ENCODE assay signal across 10 cellular contexts in the genomic region with DNA sequence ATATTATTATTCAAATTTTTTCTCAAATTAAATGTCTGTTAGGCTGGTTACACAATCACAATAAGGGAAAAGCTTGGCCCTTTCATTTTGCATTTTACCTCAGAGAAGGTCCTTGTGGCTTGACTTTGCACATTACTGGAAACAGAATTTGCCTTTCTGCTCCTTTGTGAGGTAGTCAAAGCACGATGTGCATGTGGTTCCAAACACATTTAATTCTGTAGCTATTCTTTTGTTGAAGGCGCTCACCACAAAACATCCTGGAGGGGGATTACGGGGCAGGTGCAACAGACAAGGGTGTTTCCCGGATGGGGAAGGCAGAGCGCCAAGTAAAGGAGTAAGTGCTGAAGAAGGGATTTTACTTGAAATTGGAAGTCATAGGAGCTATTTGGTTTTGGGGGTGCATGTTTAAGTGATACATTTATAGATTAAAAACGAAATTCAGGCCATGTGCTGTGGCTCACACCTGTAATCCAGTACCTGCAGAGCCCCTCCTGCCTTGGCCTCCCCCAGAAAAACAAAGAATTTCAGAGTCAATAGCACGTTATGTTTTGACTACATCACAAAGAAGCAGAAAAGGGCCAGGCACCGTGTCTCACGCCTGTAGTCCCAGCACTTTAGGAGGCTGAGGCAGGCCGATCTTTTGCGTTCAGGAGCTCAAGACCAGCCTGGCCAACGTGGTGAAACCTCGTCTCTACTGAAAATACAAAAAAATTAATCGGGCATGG. TPM values are rescaled to one million over a fixed set of nuclear protein-coding genes. Genes with fewer than 3 reads are reported as not detected.
DNase-seq lines count a peak whose midpoint lies in the region; ATAC-seq, FAIRE-seq and TF ChIP-seq lines count a peak whose summit lies in the region.
"Had no signal": no experiment of that assay in that cellular context is flagged by ENCODE, and none has a peak within 500 bp of the region (broad histone marks: within the 10 kb centered on the region; RNA-seq: fewer than 3 reads in every experiment).

No MANE protein-coding gene starts in this region.

- H3K27ac ChIP-seq in MM.1S (ENCODE audit: low read length) (peak overlapping the region; percentile 68), SK-N-SH (ENCODE audit: low read depth in 2 of 2, low read length in 1 of 2) (no peak overlapping the region), pancreas (no peak overlapping the region), mesendoderm (ENCODE audit: low read depth, low read length) (no peak overlapping the region)

- H3K27me3 ChIP-seq in MM.1S (replicated peaks; ENCODE audit: insufficient read depth, low read length) (no peaks in the 10 kb centered on the region), SK-N-SH (ENCODE audit: insufficient read depth) (no peaks in the 10 kb centered on the region), MG63 (no peaks in the 10 kb centered on the region), pancreas (no peaks in the 10 kb centered on the region), mesendoderm (ENCODE audit: insufficient read depth, low read length, poor library complexity) (no peaks in the 10 kb centered on the region)

- no peak overlapping the region for H3K18ac ChIP-seq in mesendoderm (ENCODE audit: low read length)

- TF ChIP-seq CTCF in MM.1S (IDR thresholded peaks at IDR 0.05; ENCODE audit: low read length) (no peak), SK-N-SH (IDR thresholded peaks at IDR 0.05) (no peak), pancreas (IDR thresholded peaks at IDR 0.05) (no peak)

- H3K4me2 ChIP-seq in MM.1S (ENCODE audit: low read depth, low read length) (peak overlapping the region; percentile 53; the same call in 1 of the 2 replicates), SK-N-SH (no peak overlapping the region), mesendoderm (ENCODE audit: low read length) (no peak overlapping the region)

- H3K79me1 ChIP-seq in mesendoderm (ENCODE audit: low read length) = no peaks in the 10 kb centered on the region

- H3F3A ChIP-seq in MM.1S (ENCODE audit: insufficient read depth, low read length) (peaks cover 16% of the 10 kb centered on the region), SK-N-SH (replicated peaks; ENCODE audit: insufficient read depth) (no peaks in the 10 kb centered on the region)

- 75% methylated on average over 14 of the region's 14 CpGs for WGBS in SK-N-SH (ENCODE audit: low lambda C conversion rate)
- 68 to 70% methylated on average over 14 of the region's 14 CpGs for WGBS in pancreas, 2 donors
- WGBS in mesendoderm (ENCODE audit: extremely low coverage, insufficient coverage, low lambda C conversion rate) = no CpG with 5 or more reads among the region's 14 CpGs

- ATAC-seq in GM18498 (IDR thresholded peaks at IDR 0.05; ENCODE audit: unreplicated experiment) (peak; percentile 61), GM21447 (IDR thresholded peaks at IDR 0.05; ENCODE audit: unreplicated experiment) (peak; percentile 67), pancreas (no peak)
- peak; percentile 62 for ATAC-seq in central memory CD8-positive, alpha-beta T cell (replicated peaks; ENCODE audit: extremely low read depth, poor library complexity, severe bottlenecking)

- peaks cover 9% of the 10 kb centered on the region for H3K4me1 Mint-ChIP-seq in central memory CD8-positive, alpha-beta T cell

- H3K9ac ChIP-seq in MM.1S (ENCODE audit: low read length) (peak overlapping the region; percentile 38; the same call in 1 of the 2 replicates), SK-N-SH (no peak overlapping the region), mesendoderm (ENCODE audit: low read length) (no peak overlapping the region)

- TF ChIP-seq EP300 in SK-N-SH (IDR thresholded peaks at IDR 0.05; ENCODE audit: borderline replicate concordance in 1 of 2, low read depth in 1 of 2, low read length in 1 of 2) = no peak

- no peak for TF ChIP-seq RAD21 in SK-N-SH (IDR thresholded peaks at IDR 0.05; ENCODE audit: low read length)

- H4K20me1 ChIP-seq in MM.1S (ENCODE audit: insufficient read depth, low read length) (no peaks in the 10 kb centered on the region), SK-N-SH (ENCODE audit: insufficient read depth) (no peaks in the 10 kb centered on the region)

- H4K5ac ChIP-seq in mesendoderm (ENCODE audit: low read length) = no peak overlapping the region

- no peak overlapping the region for H2BK5ac ChIP-seq in mesendoderm (ENCODE audit: low read length)

- no peak overlapping the region for H3K23ac ChIP-seq in mesendoderm (ENCODE audit: low read length)

- peak overlapping the region; percentile 54 for H3K27ac Mint-ChIP-seq in central memory CD8-positive, alpha-beta T cell (ENCODE audit: low read depth)

- H2AFZ ChIP-seq in MM.1S (ENCODE audit: low read length) (peak overlapping the region; percentile 42), SK-N-SH (ENCODE audit: low read depth) (no peak overlapping the region)

- intact Hi-C loops in pancreas (cut with DNase I) = no loop called here

- peaks cover 20% of the 10 kb centered on the region for H3K4me1 ChIP-seq in MM.1S (ENCODE audit: low read length)
- no peaks in the 10 kb centered on the region for H3K4me1 ChIP-seq in SK-N-SH (ENCODE audit: control insufficient read depth in 1 of 2, insufficient read depth in 2 of 2, low read depth in 1 of 2, low read length in 1 of 2)
- no peaks in the 10 kb centered on the region for H3K4me1 ChIP-seq in pancreas
- no peaks in the 10 kb centered on the region for H3K4me1 ChIP-seq in mesendoderm (ENCODE audit: control insufficient read depth, low read depth, low read length)

- no peak overlapping the region for H3K4me3 Mint-ChIP-seq in central memory CD8-positive, alpha-beta T cell

- H3K4me3 ChIP-seq in MM.1S (ENCODE audit: low read length) (peak overlapping the region; percentile 27), SK-N-SH (ENCODE audit: low read depth in 2 of 2, low read length in 1 of 2) (no peak overlapping the region), MG63 (no peak overlapping the region), pancreas (no peak overlapping the region), mesendoderm (ENCODE audit: low read length) (no peak overlapping the region)

- peaks cover 2% of the 10 kb centered on the region for H3K36me3 Mint-ChIP-seq in central memory CD8-positive, alpha-beta T cell (ENCODE audit: insufficient read depth)

- no peaks in the 10 kb centered on the region for H3K9me3 Mint-ChIP-seq in central memory CD8-positive, alpha-beta T cell

- H3K79me2 ChIP-seq in MM.1S (ENCODE audit: low read length) = no peaks in the 10 kb centered on the region
- H3K79me2 ChIP-seq in SK-N-SH (ENCODE audit: insufficient read depth) = no peaks in the 10 kb centered on the region
- no peaks in the 10 kb centered on the region for H3K79me2 ChIP-seq in mesendoderm (ENCODE audit: control insufficient read depth, insufficient read depth, low read length)

- H3K9me3 ChIP-seq in MM.1S (replicated peaks; ENCODE audit: insufficient read depth, low read length) = no peaks in the 10 kb centered on the region
- no peaks in the 10 kb centered on the region for H3K9me3 ChIP-seq in SK-N-SH
- H3K9me3 ChIP-seq in MG63 = no peaks in the 10 kb centered on the region
- no peaks in the 10 kb centered on the region for H3K9me3 ChIP-seq in pancreas

- no peaks in the 10 kb centered on the region for H3K27me3 Mint-ChIP-seq in central memory CD8-positive, alpha-beta T cell

- no peak overlapping the region for H2AK5ac ChIP-seq in mesendoderm (ENCODE audit: low read length)

- DNase-seq in MM.1S (peak; percentile 89), SK-N-SH (no peak), MG63 (no peak), pancreas (no peak), mesendoderm (no peak)
- DNase-seq in central memory CD8-positive, alpha-beta T cell (ENCODE audit: low spot score in 2 of 2) = peak in 1 of 2 donors; percentile 11
- DNase-seq: activated effector memory CD4-positive, alpha-beta T cell treated with anti-CD3 and anti-CD28 coated beads, Interleukin-2, amount 50 U/mL, for 16 hours; foreskin melanocyte had no signal

- H3K9me2 ChIP-seq in MM.1S (replicated peaks; ENCODE audit: insufficient read depth, low read length) (no peaks in the 10 kb centered on the region), SK-N-SH (no peaks in the 10 kb centered on the region)

- no peak for FAIRE-seq in pancreas (lab: Jason Lieb, UNC)

- H3K36me3 ChIP-seq in MM.1S (replicated peaks; ENCODE audit: insufficient read depth, low read length) = no peaks in the 10 kb centered on the region
- no peaks in the 10 kb centered on the region for H3K36me3 ChIP-seq in SK-N-SH (replicated peaks in 1 of 2; ENCODE audit: control insufficient read depth in 1 of 2, insufficient read depth in 2 of 2, low read length in 1 of 2)
- H3K36me3 ChIP-seq in MG63 = no peaks in the 10 kb centered on the region
- H3K36me3 ChIP-seq in pancreas = no peaks in the 10 kb centered on the region
- no peaks in the 10 kb centered on the region for H3K36me3 ChIP-seq in mesendoderm (ENCODE audit: control insufficient read depth, insufficient read depth, low read length)

- no peak overlapping the region for H4K8ac ChIP-seq in mesendoderm (ENCODE audit: low read depth, low read length)

- H3K4ac ChIP-seq in mesendoderm (ENCODE audit: low read depth, low read length) = no peak overlapping the region

- POLR2A ChIA-PET in SK-N-SH (lab: Yijun Ruan, JAX) = no interaction called here

- no peak overlapping the region for H2BK120ac ChIP-seq in mesendoderm (ENCODE audit: low read depth, low read length)

- H2BK15ac ChIP-seq in mesendoderm (replicated peaks; ENCODE audit: low read depth) = no peak overlapping the region

- H3K56ac ChIP-seq in mesendoderm (ENCODE audit: low read length) = no peak overlapping the region

- CTCF ChIA-PET in SK-N-SH (lab: Yijun Ruan, JAX) = interaction anchor here (1.8 kb wide), 1 partner anchor 54 kb away, joined by 5 read pairs; no protein-coding TSS in a partner anchor

TF ChIP-seq in SK-N-SH, 30 proteins besides CTCF, POLR2A, EP300 and RAD21 (continues in another document):
- TF ChIP-seq SIN3A (IDR thresholded peaks at IDR 0.05; ENCODE audit: borderline replicate concordance, low read depth, low read length) = no peak

RNA-seq across cellular contexts. Expression of gene TENT4B, which starts 31.2 kb away (rescaled TPM):
- polyA plus RNA-seq in SK-N-SH (2012; rRNA removed) (5.6 and 6.7 TPM in 2 replicates), pancreas (1 to 10 TPM; 1.9 to 4.8 TPM)
- 6.1 and 6.6 TPM in 2 replicates for polyA plus RNA-seq in SK-N-SH (2012; cell fraction: cytosol; rRNA removed)
- polyA plus RNA-seq in SK-N-SH (2012; cell fraction: nucleus; rRNA removed) = 4.4 and 10.1 TPM in 2 replicates
- 5.0 and 19.1 TPM in 2 replicates for total RNA-seq in MG63 (2014; rRNA removed; shearing (Covaris generic); ENCODE audit: low replicate concordance)
- 1 to 10 TPM; 4.3 to 7.2 (median 5.8) TPM for total RNA-seq in pancreas
- 10.7 TPM for polyA plus RNA-seq in mesendoderm (2013, experiment 1 of 2)
- 10.4 TPM for polyA plus RNA-seq in mesendoderm (2013, experiment 2 of 2)

RNA-seq across cellular contexts. Expression of gene HEATR3, which starts 56.1 kb away (rescaled TPM):
- polyA plus RNA-seq in SK-N-SH (2012; rRNA removed) (10.1 and 12.9 TPM in 2 replicates), pancreas (1 to 10 TPM; 2.5 to 6.5 TPM)
- polyA plus RNA-seq in SK-N-SH (2012; cell fraction: cytosol; rRNA removed) = 8.2 and 9.1 TPM in 2 replicates
- polyA plus RNA-seq in SK-N-SH (2012; cell fraction: nucleus; rRNA removed) = 21.4 and 33.1 TPM in 2 replicates
- total RNA-seq in MG63 (2014; rRNA removed; shearing (Covaris generic); ENCODE audit: low replicate concordance) = 11.4 and 11.5 TPM in 2 replicates
- total RNA-seq in pancreas = 10 to 100 TPM in 1 of 6 donors, 1 to 10 TPM in 5; 4.2 to 12.2 (median 9.0) TPM
- 16.3 TPM for polyA plus RNA-seq in mesendoderm (2013, experiment 1 of 2)
- polyA plus RNA-seq in mesendoderm (2013, experiment 2 of 2) = 17.4 TPM

Comparison
In these comparisons a context has a peak if more than half of its experiments do, and no peak if none do; other contexts are left out.
1. ATAC-seq: peak in GM18498 (single experiment), GM21447 (single experiment) and central memory CD8-positive, alpha-beta T cell (single experiment); none in pancreas (0 of 4).